ENCODE assay signal across 33 cellular contexts in the genomic region with DNA sequence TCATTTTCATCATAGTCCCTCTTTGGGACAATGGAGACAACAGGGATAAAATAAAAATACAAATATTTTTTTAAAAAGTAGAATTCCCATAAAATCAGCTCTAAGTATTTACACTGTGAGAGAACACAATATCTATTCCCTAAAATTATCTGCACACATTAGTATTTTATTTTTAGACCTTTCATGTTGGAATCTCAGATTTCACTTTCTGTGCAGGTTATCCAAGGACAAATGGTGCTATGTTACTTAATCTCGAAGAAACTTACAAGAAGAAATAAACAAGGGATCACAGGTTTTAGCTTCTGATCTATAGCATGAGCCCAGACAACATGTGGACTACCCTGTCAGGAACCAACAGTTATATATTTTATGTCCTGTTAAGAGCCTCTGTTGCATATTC.
"Had no signal": no experiment of that assay in that cellular context is flagged by ENCODE, and none has a peak within 500 bp of the region (broad histone marks: within the 10 kb centered on the region; RNA-seq: fewer than 3 reads in every experiment).

No MANE protein-coding gene starts in this region.

- H3K9me3 ChIP-seq: MG63, Peyer's patch had no signal

- H3K4me3 Mint-ChIP-seq: activated CD4-positive, alpha-beta memory T cell treated with anti-CD3 and anti-CD28 coated beads, Interleukin-2, amount 10 ng/mL, durations not matched to agents 7 days and 5 days; activated naive CD8-positive, alpha-beta T cell; activated naive CD8-positive, alpha-beta T cell treated with anti-CD3 and anti-CD28 coated beads, Interleukin-2, amount 50 U/mL, for 24 hours; activated T-cell treated with anti-CD3 and anti-CD28 coated beads, Interleukin-2, amount 50 U/mL, for 72 hours; brain had no signal

- ATAC-seq: activated naive CD8-positive, alpha-beta T cell treated with anti-CD3 and anti-CD28 coated beads, Interleukin-2, amount 50 U/mL, for 24 hours; activated T-cell treated with anti-CD3 and anti-CD28 coated beads, Interleukin-2, amount 50 U/mL, for 72 hours; PC-3 had no signal

- H3K4me1 Mint-ChIP-seq: activated CD4-positive, alpha-beta memory T cell treated with anti-CD3 and anti-CD28 coated beads, Interleukin-2, amount 10 ng/mL, durations not matched to agents 7 days and 5 days; activated naive CD8-positive, alpha-beta T cell treated with anti-CD3 and anti-CD28 coated beads, Interleukin-2, amount 50 U/mL, for 24 hours; brain had no signal

- H3K9me3 Mint-ChIP-seq: activated CD4-positive, alpha-beta memory T cell treated with anti-CD3 and anti-CD28 coated beads, Interleukin-2, amount 10 ng/mL, durations not matched to agents 7 days and 5 days; activated naive CD8-positive, alpha-beta T cell treated with anti-CD3 and anti-CD28 coated beads, Interleukin-2, amount 50 U/mL, for 24 hours; activated T-cell treated with anti-CD3 and anti-CD28 coated beads, Interleukin-2, amount 50 U/mL, for 72 hours; activated T-helper 2 cell treated with anti-CD3 and anti-CD28 coated beads, Interferon-gamma antibody, Interleukin-2, Interleukin-4, amounts not matched to agents 10 μg/mL and 5 μg/mL and 100 μg/mL, durations not matched to agents 14 hours and 24 hours and 36 hours; brain had no signal

- H3K4me1 ChIP-seq: Peyer's patch had no signal

- H3K27me3 Mint-ChIP-seq: activated CD4-positive, alpha-beta memory T cell treated with anti-CD3 and anti-CD28 coated beads, Interleukin-2, amount 10 ng/mL, durations not matched to agents 7 days and 5 days; activated naive CD8-positive, alpha-beta T cell; activated naive CD8-positive, alpha-beta T cell treated with anti-CD3 and anti-CD28 coated beads, Interleukin-2, amount 50 U/mL, for 24 hours; brain had no signal

- H3K4me3 ChIP-seq: MG63, Peyer's patch had no signal

- H3K27me3 ChIP-seq: MG63, Peyer's patch had no signal

- H3K27ac ChIP-seq: Peyer's patch, VCaP had no signal

- H3K27ac Mint-ChIP-seq: activated CD4-positive, alpha-beta memory T cell treated with anti-CD3 and anti-CD28 coated beads, Interleukin-2, amount 10 ng/mL, durations not matched to agents 7 days and 5 days; activated naive CD8-positive, alpha-beta T cell; activated naive CD8-positive, alpha-beta T cell treated with anti-CD3 and anti-CD28 coated beads, Interleukin-2, amount 50 U/mL, for 24 hours; activated T-cell treated with anti-CD3 and anti-CD28 coated beads, Interleukin-2, amount 50 U/mL, for 72 hours; activated T-helper 2 cell treated with anti-CD3 and anti-CD28 coated beads, Interferon-gamma antibody, Interleukin-2, Interleukin-4, amounts not matched to agents 10 μg/mL and 5 μg/mL and 100 μg/mL, durations not matched to agents 14 hours and 24 hours and 36 hours; brain had no signal

- DNase-seq: activated CD4-positive, alpha-beta memory T cell treated with anti-CD3 and anti-CD28 coated beads, Interleukin-2, amount 10 ng/mL, durations not matched to agents 7 days and 5 days; activated CD4-positive, alpha-beta T cell treated with anti-CD3 and anti-CD28 coated beads for 1 hour; activated CD4-positive, alpha-beta T cell treated with anti-CD3 and anti-CD28 coated beads for 48 hours; activated CD4-positive, CD25-positive, alpha-beta regulatory T cell; activated CD8-positive, alpha-beta memory T cell treated with anti-CD3 and anti-CD28 coated beads for 24 hours; activated gamma-delta T cell; activated naive CD4-positive, alpha-beta T cell treated with Interleukin-2 at 50 U/mL for 16 hours; activated naive CD8-positive, alpha-beta T cell treated with anti-CD3 and anti-CD28 coated beads, Interleukin-2, amount 50 U/mL, for 24 hours; activated T-cell treated with anti-CD3 and anti-CD28 coated beads, Interleukin-2, amount 50 U/mL, for 1 hour; activated T-cell treated with anti-CD3 and anti-CD28 coated beads, Interleukin-2, amount 50 U/mL, for 72 hours; anterior cingulate cortex; Kasumi-1; KG1; MG63; NCI-H1048; NCI-H1105 treated with DMSO at 0.1 percent for 48 hours; NCI-H1436; NCI-H1694; NCI-H1930; NCI-H345; NCI-H524 treated with DMSO at 0.1 percent for 48 hours; NK-92 treated with Interleukin-12 subunit alpha and Interleukin-12 subunit beta, amount 100 ng/mL, for 24 hours; PC-3; Peyer's patch; RPMI8226; SW 1271; T-helper 1 cell; T-helper 2 cell; T-helper 9 cell had no signal
